9 cellular contexts compared by ENCODE assay signal in genomic region chr1:34929853-34930701, GRCh38. TPM values are rescaled to one million over a fixed set of nuclear protein-coding genes. Genes with fewer than 3 reads are reported as not detected.
DNase-seq lines count a peak whose midpoint lies in the region; ATAC-seq and TF ChIP-seq lines count a peak whose summit lies in the region.
"Had no signal": no experiment of that assay in that cellular context is flagged by ENCODE, and none has a peak within 500 bp of the region (broad histone marks: within the 10 kb centered on the region; RNA-seq: fewer than 3 reads in every experiment).

No MANE protein-coding gene starts in this region.

- H3K4me1 Mint-ChIP-seq in MCF 10A (ENCODE audit: insufficient read depth, unreplicated experiment): peaks cover 6% of the 10 kb centered on the region
- H3K4me1 Mint-ChIP-seq in mesothelial cell of epicardium: peaks cover 5% of the 10 kb centered on the region
- H3K4me1 Mint-ChIP-seq in type B pancreatic cell (ENCODE audit: unreplicated experiment): peaks cover 6% of the 10 kb centered on the region

- no peak overlapping the region for H3K4me3 Mint-ChIP-seq in MCF 10A (ENCODE audit: unreplicated experiment)
- peak overlapping the region; percentile 51 for H3K4me3 Mint-ChIP-seq in mesothelial cell of epicardium
- peak overlapping the region; percentile 54 for H3K4me3 Mint-ChIP-seq in type B pancreatic cell

- peaks cover 47% of the 10 kb centered on the region for H3K27me3 Mint-ChIP-seq in MCF 10A (ENCODE audit: insufficient read depth, unreplicated experiment)
- peaks cover 87% of the 10 kb centered on the region for H3K27me3 Mint-ChIP-seq in mesothelial cell of epicardium (ENCODE audit: low read depth)
- H3K27me3 Mint-ChIP-seq in type B pancreatic cell: peaks cover 86% of the 10 kb centered on the region

- BruUV-seq in MCF 10A (replicated peaks; lab: Mats Ljungman, UMichigan): no TSS peak

- H3K27ac Mint-ChIP-seq in MCF 10A (ENCODE audit: low read depth, unreplicated experiment) (no peak overlapping the region), mesothelial cell of epicardium (no peak overlapping the region), type B pancreatic cell (no peak overlapping the region)

- H3K9me3 Mint-ChIP-seq in MCF 10A (ENCODE audit: unreplicated experiment) (no peaks in the 10 kb centered on the region), mesothelial cell of epicardium (peaks cover 3% of the 10 kb centered on the region), type B pancreatic cell (no peaks in the 10 kb centered on the region)

- H3K4me1 ChIP-seq in breast epithelium (peaks cover 8 to 12% of the 10 kb centered on the region in 2 donors), adrenal gland (replicated peaks in 1 of 2) (peaks cover 6 to 12% of the 10 kb centered on the region in 2 donors)

- intact Hi-C loops in breast epithelium (cut with DNase I; ENCODE audit: low total_unique reads): no loop called here
- intact Hi-C loops in MCF 10A (cut with micrococcal nuclease): no loop called here
- intact Hi-C loops in adrenal gland (cut with DNase I): loop anchor here in 1 of 2 donors (5.0 kb wide), 1 partner anchor 47 kb away; no protein-coding TSS in a partner anchor

- no peaks in the 10 kb centered on the region for H3K36me3 ChIP-seq in breast epithelium
- no peaks in the 10 kb centered on the region for H3K36me3 ChIP-seq in adrenal gland (replicated peaks in 1 of 2)

- H3K27me3 ChIP-seq in breast epithelium: peaks cover 16 to 58% of the 10 kb centered on the region in 2 donors
- peaks cover 13% of the 10 kb centered on the region for H3K27me3 ChIP-seq in adrenal gland

- TF ChIP-seq POLR2A in breast epithelium (IDR thresholded peaks at IDR 0.05) (no peak), adrenal gland (IDR thresholded peaks at IDR 0.05) (no peak)

- no peak for DNase-seq in breast epithelium (ENCODE audit: low spot score in 2 of 2)
- no peak for DNase-seq in MCF 10A (ENCODE audit: unreplicated experiment)
- no peak for DNase-seq in astrocyte of the cerebellum (ENCODE audit: low read depth)
- DNase-seq in mesothelial cell of epicardium (ENCODE audit: low spot score in 2 of 2, unreplicated experiment in 2 of 2): no peak
- no peak for DNase-seq in type B pancreatic cell (ENCODE audit: extremely low spot score, unreplicated experiment)
- DNase-seq in adrenal gland: no peak
- DNase-seq: kidney glomerular epithelial cell had no signal

- POLR2A ChIA-PET in MCF 10A (lab: Yijun Ruan, JAX): interaction anchor here (0.6 kb wide), 1 partner anchor 950 kb away, joined by 3 read pairs; no protein-coding TSS in a partner anchor

- H3K27ac ChIP-seq in breast epithelium (no peak overlapping the region), adrenal gland (no peak overlapping the region)

- TF ChIP-seq CTCF in breast epithelium (IDR thresholded peaks at IDR 0.05) (no peak), MCF 10A (IDR thresholded peaks at IDR 0.05; ENCODE audit: unreplicated experiment) (no peak), astrocyte of the cerebellum (IDR thresholded peaks at IDR 0.05; ENCODE audit: low read depth, low read length, missing control alignments) (no peak), mesothelial cell of epicardium (IDR thresholded peaks at IDR 0.05; ENCODE audit: unreplicated experiment) (no peak), type B pancreatic cell (conservative IDR thresholded peaks at IDR 0.05) (no peak), adrenal gland (IDR thresholded peaks at IDR 0.05) (no peak)

- peak overlapping the region; percentile 27 to 72 (median 43) for H3K4me3 ChIP-seq in breast epithelium
- peak overlapping the region; percentile 20 for H3K4me3 ChIP-seq in astrocyte of the cerebellum (ENCODE audit: low read depth, low read length)
- H3K4me3 ChIP-seq in adrenal gland: peak overlapping the region in 2 of 4 donors; percentile 28 to 69

- in situ Hi-C loops in astrocyte of the cerebellum (cut with HindIII; ENCODE audit: low sequenced_read_pairs): loop anchor here (5.0 kb wide), 1 partner anchor 83 kb away; no protein-coding TSS in a partner anchor

- CTCF ChIA-PET in MCF 10A (lab: Yijun Ruan, JAX): interaction anchor here (0.5 kb wide), 1 partner anchor 1634 kb away, joined by 3 read pairs; no protein-coding TSS in a partner anchor

- WGBS in adrenal gland, 4 donors: 2 to 6% (median 2%) methylated on average over 12 to 61 of the region's 61 CpGs

- H3K9me3 ChIP-seq in breast epithelium (no peaks in the 10 kb centered on the region), adrenal gland (replicated peaks in 1 of 3) (no peaks in the 10 kb centered on the region)

- H3K36me3 Mint-ChIP-seq in MCF 10A (ENCODE audit: insufficient read depth, unreplicated experiment) (no peaks in the 10 kb centered on the region), mesothelial cell of epicardium (no peaks in the 10 kb centered on the region), type B pancreatic cell (no peaks in the 10 kb centered on the region)

- ATAC-seq in GM21515 (IDR thresholded peaks at IDR 0.05; ENCODE audit: unreplicated experiment) (no peak), GM19397 (IDR thresholded peaks at IDR 0.05; ENCODE audit: unreplicated experiment) (no peak)

RNA-seq across cellular contexts. Expression of gene DLGAP3, which starts 0.6 kb away (rescaled TPM):
- total RNA-seq in breast epithelium: under 1 TPM; 0.15 to 0.33 (median 0.16) TPM
- total RNA-seq in MCF 10A (2022): 0.14 and 0.52 TPM in 2 replicates
- total RNA-seq in mesothelial cell of epicardium: 0.23 to 0.44 TPM (median 0.27 TPM) in 3 replicates
- total RNA-seq in type B pancreatic cell (ENCODE audit: low replicate concordance): 1.0 and 1.4 TPM in 2 replicates
- under 1 TPM; 0.17 to 0.83 (median 0.51) TPM for total RNA-seq in adrenal gland
- under 1 TPM; 0.13 to 0.56 (median 0.37) TPM for polyA plus RNA-seq in adrenal gland

RNA-seq across cellular contexts. Expression of gene TMEM35B, which starts 55.1 kb away (rescaled TPM):
- total RNA-seq in breast epithelium: 10 to 100 TPM; 30.5 to 55.0 (median 37.6) TPM
- 18.7 and 21.9 TPM in 2 replicates for total RNA-seq in MCF 10A (2022)
- 13.9 to 16.5 TPM (median 14.9 TPM) in 3 replicates for total RNA-seq in mesothelial cell of epicardium
- 6.6 and 9.9 TPM in 2 replicates for total RNA-seq in type B pancreatic cell (ENCODE audit: low replicate concordance)
- 10 to 100 TPM; 19.8 to 88.9 (median 49.0) TPM for total RNA-seq in adrenal gland
- polyA plus RNA-seq in adrenal gland: 10 to 100 TPM; 17.1 to 51.2 (median 37.5) TPM
